ENCODE assay signal across 1 cellular context in the genomic region with DNA sequence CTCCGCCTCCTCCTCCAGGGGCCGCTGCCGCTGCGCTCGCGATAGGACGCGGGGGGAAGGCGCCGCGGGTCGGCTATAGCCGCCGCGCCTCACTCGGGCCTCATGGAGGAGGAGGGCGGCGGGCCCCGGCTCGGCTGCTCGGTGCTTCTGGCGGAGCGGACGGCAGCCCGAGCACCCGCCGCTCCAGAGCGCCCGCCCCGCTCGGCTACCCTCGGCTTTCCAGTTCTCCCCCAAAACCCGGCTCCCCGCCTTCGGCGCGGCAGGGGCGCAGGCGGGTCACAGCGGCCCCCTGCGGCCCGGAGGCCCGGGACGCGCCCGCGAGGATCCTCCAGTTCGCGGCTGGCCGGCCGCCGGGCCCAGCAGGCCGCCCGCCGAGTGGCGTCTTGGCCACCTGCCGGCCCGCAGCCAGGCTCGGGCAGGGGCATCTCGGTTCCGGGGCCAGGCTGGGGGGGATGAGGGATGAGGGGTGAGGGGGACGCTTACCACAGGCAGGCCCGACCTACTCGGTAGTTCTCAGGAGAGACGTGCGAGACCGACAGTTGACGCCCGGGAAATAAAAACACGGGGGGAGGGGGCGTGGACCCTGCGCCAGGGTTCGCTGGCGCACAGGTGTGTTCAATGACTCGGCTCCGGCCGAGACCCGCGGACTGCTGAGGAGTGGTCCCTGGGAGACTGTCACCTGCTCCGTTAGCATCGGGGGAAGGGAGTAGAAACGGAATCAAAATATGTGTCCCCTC.
TF ChIP-seq lines count a peak whose summit lies in the region.

A gene with protein sequence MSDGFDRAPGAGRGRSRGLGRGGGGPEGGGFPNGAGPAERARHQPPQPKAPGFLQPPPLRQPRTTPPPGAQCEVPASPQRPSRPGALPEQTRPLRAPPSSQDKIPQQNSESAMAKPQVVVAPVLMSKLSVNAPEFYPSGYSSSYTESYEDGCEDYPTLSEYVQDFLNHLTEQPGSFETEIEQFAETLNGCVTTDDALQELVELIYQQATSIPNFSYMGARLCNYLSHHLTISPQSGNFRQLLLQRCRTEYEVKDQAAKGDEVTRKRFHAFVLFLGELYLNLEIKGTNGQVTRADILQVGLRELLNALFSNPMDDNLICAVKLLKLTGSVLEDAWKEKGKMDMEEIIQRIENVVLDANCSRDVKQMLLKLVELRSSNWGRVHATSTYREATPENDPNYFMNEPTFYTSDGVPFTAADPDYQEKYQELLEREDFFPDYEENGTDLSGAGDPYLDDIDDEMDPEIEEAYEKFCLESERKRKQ (minus strand): TSS at position 221 of the 737 bp plus-strand sequence. CDS start 231 bp downstream, outside the sequence.

TF ChIP-seq in GM12878, 131 proteins besides CTCF, POLR2A, EP300 and RAD21 (continued from another document):
- TF ChIP-seq RBBP5 (conservative IDR thresholded peaks at IDR 0.05) (no peak), EGR1 (IDR thresholded peaks at IDR 0.05; ENCODE audit: borderline replicate concordance in 1 of 2, low read depth in 2 of 2, low read length in 2 of 2) (peak in 1 of 2 experiments; percentile 67; a peak in 2 of 3 replicates), SREBF1 (IDR thresholded peaks at IDR 0.05; ENCODE audit: low read length) (no peak), PAX5 (IDR thresholded peaks at IDR 0.05; ENCODE audit: borderline replicate concordance, low read depth, low read length) (no peak), SUPT20H (IDR thresholded peaks at IDR 0.05; ENCODE audit: borderline replicate concordance, control insufficient read depth, low read depth, low read length) (no peak), GABPA (IDR thresholded peaks at IDR 0.05; ENCODE audit: low read depth) (no peak), ZNF207 (IDR thresholded peaks at IDR 0.05; ENCODE audit: borderline replicate concordance) (peak; percentile 26; the same call in 1 of the 2 replicates), ZNF622 (IDR thresholded peaks at IDR 0.05) (no peak), CHD1 (IDR thresholded peaks at IDR 0.05; ENCODE audit: low read depth, low read length) (peak; percentile 36; the same call in 1 of the 2 replicates), YY1 (IDR thresholded peaks at IDR 0.05; ENCODE audit: low read depth, low read length) (peak; percentile 50), BACH1 (IDR thresholded peaks at IDR 0.05; ENCODE audit: borderline replicate concordance) (peak; percentile 96), ZNF217 (IDR thresholded peaks at IDR 0.05) (peak; percentile 60; the same call in 1 of the 2 replicates), YBX1 (IDR thresholded peaks at IDR 0.05) (no peak), BRCA1 (IDR thresholded peaks at IDR 0.05; ENCODE audit: low read depth, low read length) (peak; percentile 46; the same call in 1 of the 2 replicates), HDGF (IDR thresholded peaks at IDR 0.05) (no peak), TBL1XR1 (IDR thresholded peaks at IDR 0.05; ENCODE audit: low read depth, low read length) (0 out of 2 replicates have a peak, but pooled peaks have one; percentile 27), SMC3 (IDR thresholded peaks at IDR 0.05; ENCODE audit: borderline replicate concordance, low read length) (no peak), CBFB (IDR thresholded peaks at IDR 0.05; ENCODE audit: low read depth) (no peak), GATAD2B (conservative IDR thresholded peaks at IDR 0.05; ENCODE audit: low read depth) (peak; percentile 87), IKZF1 (conservative IDR thresholded peaks at IDR 0.05) (peak; percentile 92), NRF1 (conservative IDR thresholded peaks at IDR 0.05; ENCODE audit: low read depth, low read length) (no peak), KLF5 (IDR thresholded peaks at IDR 0.05; ENCODE audit: partially characterized antibody) (peak; percentile 33), STAT3 (IDR thresholded peaks at IDR 0.05; ENCODE audit: low read depth, low read length) (no peak), NFIC (IDR thresholded peaks at IDR 0.05; ENCODE audit: low read depth, low read length) (no peak), TAF1 (IDR thresholded peaks at IDR 0.05; ENCODE audit: borderline replicate concordance, low read depth, low read length) (no peak; the same call in none of the 2 replicates)
- TF ChIP-seq, protein P1, sequence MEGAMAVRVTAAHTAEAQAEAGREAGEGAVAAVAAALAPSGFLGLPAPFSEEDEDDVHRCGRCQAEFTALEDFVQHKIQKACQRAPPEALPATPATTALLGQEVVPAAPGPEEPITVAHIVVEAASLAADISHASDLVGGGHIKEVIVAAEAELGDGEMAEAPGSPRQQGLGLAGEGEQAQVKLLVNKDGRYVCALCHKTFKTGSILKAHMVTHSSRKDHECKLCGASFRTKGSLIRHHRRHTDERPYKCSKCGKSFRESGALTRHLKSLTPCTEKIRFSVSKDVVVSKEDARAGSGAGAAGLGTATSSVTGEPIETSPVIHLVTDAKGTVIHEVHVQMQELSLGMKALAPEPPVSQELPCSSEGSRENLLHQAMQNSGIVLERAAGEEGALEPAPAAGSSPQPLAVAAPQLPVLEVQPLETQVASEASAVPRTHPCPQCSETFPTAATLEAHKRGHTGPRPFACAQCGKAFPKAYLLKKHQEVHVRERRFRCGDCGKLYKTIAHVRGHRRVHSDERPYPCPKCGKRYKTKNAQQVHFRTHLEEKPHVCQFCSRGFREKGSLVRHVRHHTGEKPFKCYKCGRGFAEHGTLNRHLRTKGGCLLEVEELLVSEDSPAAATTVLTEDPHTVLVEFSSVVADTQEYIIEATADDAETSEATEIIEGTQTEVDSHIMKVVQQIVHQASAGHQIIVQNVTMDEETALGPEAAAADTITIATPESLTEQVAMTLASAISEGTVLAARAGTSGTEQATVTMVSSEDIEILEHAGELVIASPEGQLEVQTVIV (IDR thresholded peaks at IDR 0.05; ENCODE audit: borderline replicate concordance, partially characterized antibody), result no peak
- TF ChIP-seq, protein P2, sequence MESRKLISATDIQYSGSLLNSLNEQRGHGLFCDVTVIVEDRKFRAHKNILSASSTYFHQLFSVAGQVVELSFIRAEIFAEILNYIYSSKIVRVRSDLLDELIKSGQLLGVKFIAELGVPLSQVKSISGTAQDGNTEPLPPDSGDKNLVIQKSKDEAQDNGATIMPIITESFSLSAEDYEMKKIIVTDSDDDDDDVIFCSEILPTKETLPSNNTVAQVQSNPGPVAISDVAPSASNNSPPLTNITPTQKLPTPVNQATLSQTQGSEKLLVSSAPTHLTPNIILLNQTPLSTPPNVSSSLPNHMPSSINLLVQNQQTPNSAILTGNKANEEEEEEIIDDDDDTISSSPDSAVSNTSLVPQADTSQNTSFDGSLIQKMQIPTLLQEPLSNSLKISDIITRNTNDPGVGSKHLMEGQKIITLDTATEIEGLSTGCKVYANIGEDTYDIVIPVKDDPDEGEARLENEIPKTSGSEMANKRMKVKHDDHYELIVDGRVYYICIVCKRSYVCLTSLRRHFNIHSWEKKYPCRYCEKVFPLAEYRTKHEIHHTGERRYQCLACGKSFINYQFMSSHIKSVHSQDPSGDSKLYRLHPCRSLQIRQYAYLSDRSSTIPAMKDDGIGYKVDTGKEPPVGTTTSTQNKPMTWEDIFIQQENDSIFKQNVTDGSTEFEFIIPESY (IDR thresholded peaks at IDR 0.05), result no peak
- TF ChIP-seq, protein P3, sequence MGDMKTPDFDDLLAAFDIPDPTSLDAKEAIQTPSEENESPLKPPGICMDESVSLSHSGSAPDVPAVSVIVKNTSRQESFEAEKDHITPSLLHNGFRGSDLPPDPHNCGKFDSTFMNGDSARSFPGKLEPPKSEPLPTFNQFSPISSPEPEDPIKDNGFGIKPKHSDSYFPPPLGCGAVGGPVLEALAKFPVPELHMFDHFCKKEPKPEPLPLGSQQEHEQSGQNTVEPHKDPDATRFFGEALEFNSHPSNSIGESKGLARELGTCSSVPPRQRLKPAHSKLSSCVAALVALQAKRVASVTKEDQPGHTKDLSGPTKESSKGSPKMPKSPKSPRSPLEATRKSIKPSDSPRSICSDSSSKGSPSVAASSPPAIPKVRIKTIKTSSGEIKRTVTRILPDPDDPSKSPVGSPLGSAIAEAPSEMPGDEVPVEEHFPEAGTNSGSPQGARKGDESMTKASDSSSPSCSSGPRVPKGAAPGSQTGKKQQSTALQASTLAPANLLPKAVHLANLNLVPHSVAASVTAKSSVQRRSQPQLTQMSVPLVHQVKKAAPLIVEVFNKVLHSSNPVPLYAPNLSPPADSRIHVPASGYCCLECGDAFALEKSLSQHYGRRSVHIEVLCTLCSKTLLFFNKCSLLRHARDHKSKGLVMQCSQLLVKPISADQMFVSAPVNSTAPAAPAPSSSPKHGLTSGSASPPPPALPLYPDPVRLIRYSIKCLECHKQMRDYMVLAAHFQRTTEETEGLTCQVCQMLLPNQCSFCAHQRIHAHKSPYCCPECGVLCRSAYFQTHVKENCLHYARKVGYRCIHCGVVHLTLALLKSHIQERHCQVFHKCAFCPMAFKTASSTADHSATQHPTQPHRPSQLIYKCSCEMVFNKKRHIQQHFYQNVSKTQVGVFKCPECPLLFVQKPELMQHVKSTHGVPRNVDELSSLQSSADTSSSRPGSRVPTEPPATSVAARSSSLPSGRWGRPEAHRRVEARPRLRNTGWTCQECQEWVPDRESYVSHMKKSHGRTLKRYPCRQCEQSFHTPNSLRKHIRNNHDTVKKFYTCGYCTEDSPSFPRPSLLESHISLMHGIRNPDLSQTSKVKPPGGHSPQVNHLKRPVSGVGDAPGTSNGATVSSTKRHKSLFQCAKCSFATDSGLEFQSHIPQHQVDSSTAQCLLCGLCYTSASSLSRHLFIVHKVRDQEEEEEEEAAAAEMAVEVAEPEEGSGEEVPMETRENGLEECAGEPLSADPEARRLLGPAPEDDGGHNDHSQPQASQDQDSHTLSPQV (IDR thresholded peaks at IDR 0.05), result peak; percentile 55; the same call in 1 of the 2 replicates
- TF ChIP-seq, protein P4, sequence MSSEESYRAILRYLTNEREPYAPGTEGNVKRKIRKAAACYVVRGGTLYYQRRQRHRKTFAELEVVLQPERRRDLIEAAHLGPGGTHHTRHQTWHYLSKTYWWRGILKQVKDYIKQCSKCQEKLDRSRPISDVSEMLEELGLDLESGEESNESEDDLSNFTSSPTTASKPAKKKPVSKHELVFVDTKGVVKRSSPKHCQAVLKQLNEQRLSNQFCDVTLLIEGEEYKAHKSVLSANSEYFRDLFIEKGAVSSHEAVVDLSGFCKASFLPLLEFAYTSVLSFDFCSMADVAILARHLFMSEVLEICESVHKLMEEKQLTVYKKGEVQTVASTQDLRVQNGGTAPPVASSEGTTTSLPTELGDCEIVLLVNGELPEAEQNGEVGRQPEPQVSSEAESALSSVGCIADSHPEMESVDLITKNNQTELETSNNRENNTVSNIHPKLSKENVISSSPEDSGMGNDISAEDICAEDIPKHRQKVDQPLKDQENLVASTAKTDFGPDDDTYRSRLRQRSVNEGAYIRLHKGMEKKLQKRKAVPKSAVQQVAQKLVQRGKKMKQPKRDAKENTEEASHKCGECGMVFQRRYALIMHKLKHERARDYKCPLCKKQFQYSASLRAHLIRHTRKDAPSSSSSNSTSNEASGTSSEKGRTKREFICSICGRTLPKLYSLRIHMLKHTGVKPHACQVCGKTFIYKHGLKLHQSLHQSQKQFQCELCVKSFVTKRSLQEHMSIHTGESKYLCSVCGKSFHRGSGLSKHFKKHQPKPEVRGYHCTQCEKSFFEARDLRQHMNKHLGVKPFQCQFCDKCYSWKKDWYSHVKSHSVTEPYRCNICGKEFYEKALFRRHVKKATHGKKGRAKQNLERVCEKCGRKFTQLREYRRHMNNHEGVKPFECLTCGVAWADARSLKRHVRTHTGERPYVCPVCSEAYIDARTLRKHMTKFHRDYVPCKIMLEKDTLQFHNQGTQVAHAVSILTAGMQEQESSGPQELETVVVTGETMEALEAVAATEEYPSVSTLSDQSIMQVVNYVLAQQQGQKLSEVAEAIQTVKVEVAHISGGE (CRISPR knock-in tag; IDR thresholded peaks at IDR 0.05), result no peak
- TF ChIP-seq, protein P5, sequence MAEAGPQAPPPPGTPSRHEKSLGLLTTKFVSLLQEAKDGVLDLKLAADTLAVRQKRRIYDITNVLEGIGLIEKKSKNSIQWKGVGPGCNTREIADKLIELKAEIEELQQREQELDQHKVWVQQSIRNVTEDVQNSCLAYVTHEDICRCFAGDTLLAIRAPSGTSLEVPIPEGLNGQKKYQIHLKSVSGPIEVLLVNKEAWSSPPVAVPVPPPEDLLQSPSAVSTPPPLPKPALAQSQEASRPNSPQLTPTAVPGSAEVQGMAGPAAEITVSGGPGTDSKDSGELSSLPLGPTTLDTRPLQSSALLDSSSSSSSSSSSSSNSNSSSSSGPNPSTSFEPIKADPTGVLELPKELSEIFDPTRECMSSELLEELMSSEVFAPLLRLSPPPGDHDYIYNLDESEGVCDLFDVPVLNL (IDR thresholded peaks at IDR 0.05; ENCODE audit: low read depth, low read length), result no peak
